Comparison of ENCODE assay signal across 9 cellular contexts in genomic region chr5:145697251-145698016, GRCh38.
A peak's percentile ranks its signal among the peaks of the same experiment; 100 is the strongest.
DNase-seq lines count a peak whose midpoint lies in the region; ATAC-seq and TF ChIP-seq lines count a peak whose summit lies in the region.
"Had no signal": no experiment of that assay in that cellular context is flagged by ENCODE, and none has a peak within 500 bp of the region (broad histone marks: within the 10 kb centered on the region; RNA-seq: fewer than 3 reads in every experiment).

No MANE protein-coding gene starts in this region.

- intact Hi-C loops in left ventricle myocardium inferior (cut with micrococcal nuclease): no loop called here
- intact Hi-C loops in left cardiac atrium (cut with DNase I): no loop called here
- intact Hi-C loops in esophagus squamous epithelium (cut with DNase I): no loop called here

- DNase-seq in left ventricle myocardium inferior (no peak), left cardiac atrium (no peak), NOMO-1 treated with DMSO at 0.1 percent for 48 hours (lab: John Stamatoyannopoulos, UW; ENCODE audit: unreplicated experiment) (peak; percentile 25), esophagus squamous epithelium (lab: John Stamatoyannopoulos, UW) (no peak), NCI-H2171 (lab: John Stamatoyannopoulos, UW) (no peak)
- peak; percentile 28 for DNase-seq in stimulated activated CD8-positive, alpha-beta memory T cell treated with anti-CD3 and anti-CD28 coated beads, Interleukin-4, amount 100 ng/mL, for 48 hours
- no peak for DNase-seq in activated effector memory CD4-positive, alpha-beta T cell treated with Interleukin-2 at 50 U/mL for 16 hours

- WGBS in esophagus squamous epithelium, 2 donors: 48 to 61% methylated on average over 4 of the region's 4 CpGs

- H3K36me3 ChIP-seq in left ventricle myocardium inferior: no peaks in the 10 kb centered on the region
- no peaks in the 10 kb centered on the region for H3K36me3 ChIP-seq in HEK293 (ENCODE audit: control insufficient read depth in 2 of 2, insufficient read depth in 1 of 2, low read length in 2 of 2)
- H3K36me3 ChIP-seq in esophagus squamous epithelium: no peaks in the 10 kb centered on the region
- H3K36me3 ChIP-seq: HAP-1 had no signal

- TF ChIP-seq POLR2A in esophagus squamous epithelium (IDR thresholded peaks at IDR 0.05): no peak

- CTCF ChIA-PET in HEK293 (lab: Yijun Ruan, JAX): interaction anchor here (0.6 to 2.2 kb wide), 17 partner anchors 8 to 487 kb away, joined by 3 to 16 read pairs (median 4); no protein-coding TSS in a partner anchor

- H3K9me3 ChIP-seq in left ventricle myocardium inferior (replicated peaks): no peaks in the 10 kb centered on the region
- no peaks in the 10 kb centered on the region for H3K9me3 ChIP-seq in HEK293 (ENCODE audit: control insufficient read depth, insufficient read depth, low read depth, low read length)
- no peaks in the 10 kb centered on the region for H3K9me3 ChIP-seq in esophagus squamous epithelium
- H3K9me3 ChIP-seq: HAP-1 had no signal

- no peak overlapping the region for H3K27ac ChIP-seq in left ventricle myocardium inferior (replicated peaks)
- H3K27ac ChIP-seq in HEK293 (ENCODE audit: extremely low read depth, low read depth, low read length): no peak overlapping the region
- H3K27ac ChIP-seq in esophagus squamous epithelium: no peak overlapping the region

- H3K4me3 ChIP-seq in left ventricle myocardium inferior (no peak overlapping the region), HEK293 (ENCODE audit: low read depth, low read length) (no peak overlapping the region), esophagus squamous epithelium (no peak overlapping the region)
- H3K4me3 ChIP-seq: HAP-1 had no signal

- POLR2A ChIA-PET in HEK293 (lab: Yijun Ruan, JAX): no interaction called here

- no peaks in the 10 kb centered on the region for H3K4me1 ChIP-seq in left ventricle myocardium inferior
- no peaks in the 10 kb centered on the region for H3K4me1 ChIP-seq in HEK293 (ENCODE audit: control insufficient read depth, insufficient read depth, low read length)
- no peaks in the 10 kb centered on the region for H3K4me1 ChIP-seq in esophagus squamous epithelium
- H3K4me1 ChIP-seq: HAP-1 had no signal

- no peak for ATAC-seq in left cardiac atrium

- TF ChIP-seq CTCF in left ventricle myocardium inferior (IDR thresholded peaks at IDR 0.05; ENCODE audit: borderline replicate concordance): peak; percentile 57
- TF ChIP-seq CTCF in HEK293 (tag by site-specific recombination; IDR thresholded peaks at IDR 0.05): no peak
- TF ChIP-seq CTCF in esophagus squamous epithelium (IDR thresholded peaks at IDR 0.05): peak in 4 of 6 experiments; percentile 19 to 57 (median 28)

- H3K27me3 ChIP-seq in left ventricle myocardium inferior (ENCODE audit: low read depth): no peaks in the 10 kb centered on the region
- no peaks in the 10 kb centered on the region for H3K27me3 ChIP-seq in esophagus squamous epithelium

TF ChIP-seq in HEK293, 187 proteins besides CTCF, POLR2A, EP300 and RAD21:
- TF ChIP-seq GLI2 (tag by site-specific recombination; IDR thresholded peaks at IDR 0.05; ENCODE audit: borderline replicate concordance, low read depth) (no peak), PRDM1 (tag by site-specific recombination; IDR thresholded peaks at IDR 0.05) (no peak), ZNF146 (tag by site-specific recombination; IDR thresholded peaks at IDR 0.05) (no peak), TRIM28 (IDR thresholded peaks at IDR 0.05; ENCODE audit: borderline replicate concordance, low read length) (0 out of 2 replicates have a peak, but pooled peaks have one; percentile 27), ZNF394 (tag by site-specific recombination; IDR thresholded peaks at IDR 0.05; ENCODE audit: borderline replicate concordance) (no peak), ZNF654 (tag by site-specific recombination; IDR thresholded peaks at IDR 0.05; ENCODE audit: low read depth) (peak; percentile 51), ZNF677 (tag by site-specific recombination; IDR thresholded peaks at IDR 0.05) (no peak), ZNF398 (tag by site-specific recombination; IDR thresholded peaks at IDR 0.05) (no peak), PRDM4 (tag by site-specific recombination; IDR thresholded peaks at IDR 0.05) (no peak), ZNF791 (tag by site-specific recombination; IDR thresholded peaks at IDR 0.05) (no peak), FEZF1 (tag by site-specific recombination; IDR thresholded peaks at IDR 0.05) (no peak), GLIS2 (tag by site-specific recombination; IDR thresholded peaks at IDR 0.05) (no peak)

Comparison
In these comparisons a context has a peak if more than half of its experiments do, and no peak if none do; other contexts are left out.
1. DNase-seq: peak in NOMO-1 treated with DMSO at 0.1 percent for 48 hours (single experiment) and stimulated activated CD8-positive, alpha-beta memory T cell treated with anti-CD3 and anti-CD28 coated beads, Interleukin-4, amount 100 ng/mL, for 48 hours (single experiment); none in left ventricle myocardium inferior (single experiment), left cardiac atrium (single experiment), esophagus squamous epithelium (single experiment), NCI-H2171 (single experiment) and activated effector memory CD4-positive, alpha-beta T cell treated with Interleukin-2 at 50 U/mL for 16 hours (single experiment).